9 cellular contexts compared by ENCODE assay signal in genomic region chr17:1180434-1180742, GRCh38. TPM values are rescaled to one million over a fixed set of nuclear protein-coding genes. Genes with fewer than 3 reads are reported as not detected.
A peak's percentile ranks its signal among the peaks of the same experiment; 100 is the strongest.
DNase-seq lines count a peak whose midpoint lies in the region; ATAC-seq and TF ChIP-seq lines count a peak whose summit lies in the region.
"Had no signal": no experiment of that assay in that cellular context is flagged by ENCODE, and none has a peak within 500 bp of the region (broad histone marks: within the 10 kb centered on the region; RNA-seq: fewer than 3 reads in every experiment).

No MANE protein-coding gene starts in this region.

- H3K9me3 ChIP-seq in cardiac muscle cell (ENCODE audit: low read depth) (no peaks in the 10 kb centered on the region), mesodermal cell (ENCODE audit: control insufficient read depth, low read length) (no peaks in the 10 kb centered on the region), upper lobe of left lung (no peaks in the 10 kb centered on the region)

- H3K27ac Mint-ChIP-seq in brain, result peak overlapping the region in 1 of 5 experiments; percentile 30

- H3K27me3 ChIP-seq in cardiac muscle cell (peaks cover 16% of the 10 kb centered on the region), upper lobe of left lung (no peaks in the 10 kb centered on the region)

- no peak for ATAC-seq in left cardiac atrium
- no peak for ATAC-seq in upper lobe of left lung (ENCODE audit: low FRiP score in 2 of 2)
- no peak for ATAC-seq in HG03439 (IDR thresholded peaks at IDR 0.05; ENCODE audit: unreplicated experiment)
- no peak for ATAC-seq in GM19351 (IDR thresholded peaks at IDR 0.05; ENCODE audit: unreplicated experiment)

- H3K9me3 Mint-ChIP-seq in brain, result peaks cover 0 to 6% (median 0%) of the 10 kb centered on the region in 5 experiments

- no peak for TF ChIP-seq POLR2A in upper lobe of left lung (IDR thresholded peaks at IDR 0.05)

- intact Hi-C loops in left cardiac atrium (cut with DNase I), result no loop called here

- WGBS in mesodermal cell (ENCODE audit: insufficient coverage in 2 of 2), 2 experiments, result 23 to 28% methylated on average over 13 to 18 of the region's 19 CpGs
- 35 to 55% methylated on average over 4 to 19 of the region's 19 CpGs for WGBS in upper lobe of left lung, 2 donors

- no peak for TF ChIP-seq EP300 in upper lobe of left lung (IDR thresholded peaks at IDR 0.05)

- DNase-seq in cardiac muscle cell (ENCODE audit: low read depth in 1 of 2, low spot score in 1 of 2), result no peak
- DNase-seq in left cardiac atrium, result no peak
- no peak for DNase-seq in upper lobe of left lung
- no peak for DNase-seq in NCI-H524 (lab: John Stamatoyannopoulos, UW)
- DNase-seq: COR-L47 had no signal

- H3K4me3 Mint-ChIP-seq in brain, result peak overlapping the region; percentile 50 to 73 (median 59)

- H3K27me3 Mint-ChIP-seq in brain, result no peaks in the 10 kb centered on the region

- peaks cover 13% of the 10 kb centered on the region for H3K4me1 ChIP-seq in cardiac muscle cell (ENCODE audit: low read depth)
- H3K4me1 ChIP-seq in mesodermal cell (ENCODE audit: control insufficient read depth, insufficient read depth, low read length, poor library complexity, severe bottlenecking), result peaks cover 26% of the 10 kb centered on the region
- peaks cover 34 to 60% (median 46%) of the 10 kb centered on the region in 4 donors for H3K4me1 ChIP-seq in upper lobe of left lung

- H3K4me3 ChIP-seq in cardiac muscle cell (peak overlapping the region; percentile 88), mesodermal cell (ENCODE audit: extremely low read depth, insufficient read depth, low read length, poor library complexity, severe bottlenecking) (peak overlapping the region; percentile 74), upper lobe of left lung (peak overlapping the region; percentile 41 to 89 (median 81))

- H3K27ac ChIP-seq in cardiac muscle cell (no peak overlapping the region), mesodermal cell (ENCODE audit: low read depth, low read length, severe bottlenecking) (no peak overlapping the region), upper lobe of left lung (peak overlapping the region; percentile 54 to 83 (median 74))

- TF ChIP-seq CTCF in cardiac muscle cell (IDR thresholded peaks at IDR 0.05; ENCODE audit: low read depth, low read length) (no peak), brain (conservative IDR thresholded peaks at IDR 0.05) (no peak), upper lobe of left lung (IDR thresholded peaks at IDR 0.05) (no peak)

- H3K36me3 ChIP-seq in cardiac muscle cell, result no peaks in the 10 kb centered on the region
- H3K36me3 ChIP-seq in mesodermal cell (ENCODE audit: control insufficient read depth, insufficient read depth, low read length), result no peaks in the 10 kb centered on the region
- no peaks in the 10 kb centered on the region for H3K36me3 ChIP-seq in upper lobe of left lung

- peaks cover 62% of the 10 kb centered on the region for H3K4me1 Mint-ChIP-seq in brain

- H3K36me3 Mint-ChIP-seq in brain, result peaks cover 3% of the 10 kb centered on the region

RNA-seq across cellular contexts. Expression of gene ABR, which starts 0.6 kb away (rescaled TPM):
- total RNA-seq in cardiac muscle cell (55.4 and 67.5 TPM in 2 replicates), left cardiac atrium (100 to 1,000 TPM; 118 to 132 TPM), upper lobe of left lung (100 to 1,000 TPM; 117 to 645 (median 206) TPM)
- polyA plus RNA-seq in cardiac muscle cell (23.5 and 36.1 TPM in 2 replicates), brain (ENCODE audit: insufficient read depth, low read depth, low replicate concordance) (203 TPM)
- polyA plus RNA-seq in mesodermal cell (2013, experiment 1 of 2), result 49.5 TPM
- 41.5 TPM for polyA plus RNA-seq in mesodermal cell (2013, experiment 2 of 2)

Comparison
In these comparisons a context has a peak if more than half of its experiments do, and no peak if none do; other contexts are left out.
1. H3K27ac ChIP-seq: peak in upper lobe of left lung (4 of 4); none in cardiac muscle cell (single experiment) and mesodermal cell (single experiment).
2. Peak in every context shown above with its lines, with median percentiles within 50 percentile points of each other: H3K4me3 ChIP-seq.